In the genomic region with DNA sequence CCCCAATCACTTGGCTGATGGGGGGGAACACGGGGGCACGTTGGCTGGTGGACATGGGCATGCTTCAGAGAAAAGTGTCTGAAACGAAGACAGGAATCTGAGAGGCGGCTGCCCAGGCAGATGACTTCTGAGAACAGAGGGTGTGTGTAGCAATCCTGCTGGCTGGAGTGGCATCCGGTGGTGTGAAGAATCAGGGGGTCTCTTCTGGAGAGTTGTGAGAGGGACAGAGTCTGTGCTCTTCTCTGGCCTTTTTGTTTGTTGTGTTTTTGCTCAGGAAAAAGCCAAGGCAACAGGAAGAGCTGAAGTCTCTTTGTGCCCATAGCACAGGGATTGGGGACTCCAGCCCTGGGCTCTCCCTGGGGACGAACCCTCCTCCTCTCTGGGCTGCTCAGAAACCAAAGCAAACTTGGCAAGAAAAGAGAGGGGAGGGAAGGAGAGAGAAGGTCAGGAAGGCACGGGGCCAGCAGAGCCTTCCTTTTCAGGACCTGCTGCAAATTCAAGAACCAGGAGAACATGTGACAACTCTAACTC, we compare ENCODE assay signal across 12 cellular contexts.
A peak's percentile ranks its signal among the peaks of the same experiment; 100 is the strongest.
DNase-seq lines count a peak whose midpoint lies in the region; ATAC-seq, FAIRE-seq and TF ChIP-seq lines count a peak whose summit lies in the region.
"Had no signal": no experiment of that assay in that cellular context is flagged by ENCODE, and none has a peak within 500 bp of the region (broad histone marks: within the 10 kb centered on the region; RNA-seq: fewer than 3 reads in every experiment).

No MANE protein-coding gene starts in this region.

- intact Hi-C loops in left lung (cut with DNase I), result no loop called here

- no peak overlapping the region for H3K4me2 ChIP-seq in Loucy (ENCODE audit: low read depth, low read length, poor library complexity, severe bottlenecking)

- H3K4me3 ChIP-seq in Loucy (ENCODE audit: low read length, poor library complexity, severe bottlenecking) (no peak overlapping the region), left lung (no peak overlapping the region), subcutaneous abdominal adipose tissue (ENCODE audit: low read depth in 1 of 5, low read length in 5 of 5) (no peak overlapping the region)
- H3K4me3 ChIP-seq: right lobe of liver had no signal

- no peaks in the 10 kb centered on the region for H3K9me3 ChIP-seq in Loucy (ENCODE audit: insufficient read depth, low read depth, low read length)
- H3K9me3 ChIP-seq in left lung, result no peaks in the 10 kb centered on the region
- H3K9me3 ChIP-seq in subcutaneous abdominal adipose tissue (ENCODE audit: control insufficient read depth in 5 of 5, low read length in 5 of 5), result no peaks in the 10 kb centered on the region
- H3K9me3 ChIP-seq: right lobe of liver had no signal

- H3K36me3 ChIP-seq in Loucy (ENCODE audit: insufficient read depth, low read length) (no peaks in the 10 kb centered on the region), left lung (no peaks in the 10 kb centered on the region), subcutaneous abdominal adipose tissue (ENCODE audit: control insufficient read depth in 5 of 5, insufficient read depth in 5 of 5, low read length in 5 of 5) (no peaks in the 10 kb centered on the region)
- H3K36me3 ChIP-seq: right lobe of liver had no signal

- no peaks in the 10 kb centered on the region for H3F3A ChIP-seq in Loucy (ENCODE audit: low read depth)

- no peaks in the 10 kb centered on the region for H3K4me1 ChIP-seq in Loucy (ENCODE audit: insufficient read depth, low read length, poor library complexity, severe bottlenecking)
- peaks cover 5 to 20% of the 10 kb centered on the region in 2 donors for H3K4me1 ChIP-seq in left lung
- peaks cover 14 to 63% (median 52%) of the 10 kb centered on the region in 5 donors for H3K4me1 ChIP-seq in subcutaneous abdominal adipose tissue (ENCODE audit: control insufficient read depth in 5 of 5, insufficient read depth in 5 of 5, low read length in 5 of 5)
- H3K4me1 ChIP-seq: right lobe of liver had no signal

- peak; percentile 40 for ATAC-seq in left lung
- ATAC-seq: activated naive CD8-positive, alpha-beta T cell treated with anti-CD3 and anti-CD28 coated beads, Interleukin-2, amount 50 U/mL, for 24 hours; right lobe of liver had no signal

- DNase-seq in caudate nucleus (lab: John Stamatoyannopoulos, UW) (peak in 6 of 61 donors; percentile 4 to 46 (median 11)), left lung (peak in 1 of 2 donors; percentile 40), superior temporal gyrus (ENCODE audit: extremely low spot score) (no peak), cerebellum (ENCODE audit: low spot score) (no peak), 8988T (no peak), frontal cortex (ENCODE audit: low spot score in 2 of 2) (no peak)
- DNase-seq: activated CD8-positive, alpha-beta memory T cell treated with anti-CD3 and anti-CD28 coated beads, Interleukin-2, amount 50 U/mL, for 4 hours; activated naive CD8-positive, alpha-beta T cell treated with anti-CD3 and anti-CD28 coated beads, Interleukin-2, amount 50 U/mL, for 24 hours; COR-L47; right lobe of liver had no signal

- TF ChIP-seq CTCF in Loucy (conservative IDR thresholded peaks at IDR 0.05; ENCODE audit: low read length) (no peak), left lung (IDR thresholded peaks at IDR 0.05) (no peak)

- FAIRE-seq in frontal cortex (lab: Jason Lieb, UNC), result no peak

- H2AFZ ChIP-seq in Loucy (ENCODE audit: low read length), result peak overlapping the region; percentile 67

- no peaks in the 10 kb centered on the region for H3K9me2 ChIP-seq in Loucy (replicated peaks; ENCODE audit: low read depth, low read length)

- H3K27me3 ChIP-seq in Loucy (ENCODE audit: insufficient read depth, low read length, poor library complexity, severe bottlenecking) (no peaks in the 10 kb centered on the region), left lung (no peaks in the 10 kb centered on the region), subcutaneous abdominal adipose tissue (ENCODE audit: control insufficient read depth in 5 of 5, insufficient read depth in 4 of 5, low read length in 5 of 5) (no peaks in the 10 kb centered on the region)
- H3K27me3 ChIP-seq: right lobe of liver had no signal

- no peaks in the 10 kb centered on the region for H4K20me1 ChIP-seq in Loucy (ENCODE audit: insufficient read depth, low read length, poor library complexity, severe bottlenecking)

- H3K27ac ChIP-seq in caudate nucleus (ENCODE audit: low read depth, low read length), result peak overlapping the region; percentile 11
- no peak overlapping the region for H3K27ac ChIP-seq in left lung
- peak overlapping the region; percentile 82 for H3K27ac ChIP-seq in subcutaneous abdominal adipose tissue (ENCODE audit: low read depth, low read length)
- H3K27ac ChIP-seq: right lobe of liver had no signal

- H3K79me2 ChIP-seq in Loucy (ENCODE audit: insufficient read depth, low read length), result no peaks in the 10 kb centered on the region

- H3K9ac ChIP-seq in Loucy (ENCODE audit: low read depth, low read length, poor library complexity, severe bottlenecking) (no peak overlapping the region), subcutaneous abdominal adipose tissue (ENCODE audit: low read length in 5 of 5) (peak overlapping the region in 4 of 5 donors; percentile 5 to 59 (median 24))

Comparison
In these comparisons a context has a peak if more than half of its experiments do, and no peak if none do; other contexts are left out.
1. H3K27ac ChIP-seq: peak in caudate nucleus (single experiment) and subcutaneous abdominal adipose tissue (single experiment); none in left lung (0 of 2).